ENCODE assay signal across 8 cellular contexts in the genomic region with DNA sequence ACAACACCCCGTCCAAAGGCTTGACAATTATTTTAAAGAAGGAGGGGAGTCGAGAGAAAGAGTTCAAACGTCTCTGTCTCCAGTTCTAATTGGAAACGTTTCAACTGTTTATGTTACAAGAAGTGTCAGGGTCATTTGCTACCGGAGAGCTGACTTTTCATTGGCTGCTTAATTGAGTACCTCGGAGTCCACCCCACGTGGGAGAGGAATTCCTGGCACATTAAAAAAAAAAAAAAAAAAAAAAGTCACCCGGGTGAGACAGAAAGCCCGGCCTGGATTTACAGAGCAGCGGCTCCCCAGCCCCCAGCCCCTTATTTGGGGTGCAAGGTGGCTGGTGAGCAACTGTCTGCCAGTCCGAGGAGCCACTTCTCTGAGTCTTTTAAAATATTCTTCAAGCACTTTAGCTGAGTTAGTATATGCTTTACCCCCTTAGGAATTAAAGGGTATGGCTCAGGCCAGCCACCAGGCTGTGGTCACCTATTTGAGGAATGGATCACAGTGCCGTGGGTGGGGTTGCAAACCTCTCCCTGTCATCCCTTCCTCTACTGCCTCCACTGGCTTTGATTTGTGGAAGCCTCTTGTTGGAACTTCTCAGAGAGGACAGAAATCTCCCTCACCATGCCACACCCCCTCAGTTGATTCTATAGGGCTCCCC. TPM values are rescaled to one million over a fixed set of nuclear protein-coding genes. Genes with fewer than 3 reads are reported as not detected.
DNase-seq lines count a peak whose midpoint lies in the region; ATAC-seq, FAIRE-seq and TF ChIP-seq lines count a peak whose summit lies in the region.

No MANE protein-coding gene starts in this region.

- H2AFZ ChIP-seq in keratinocyte (ENCODE audit: control insufficient read depth, low read length), result no peak overlapping the region

- FAIRE-seq in keratinocyte (lab: Jason Lieb, UNC), result no peak

- no peak overlapping the region for H3K4me3 ChIP-seq in astrocyte of the spinal cord (ENCODE audit: low read depth, low read length)
- H3K4me3 ChIP-seq in keratinocyte (ENCODE audit: control insufficient read depth in 2 of 3, extremely low read depth in 1 of 3, insufficient read depth in 2 of 3, low read depth in 1 of 3, low read length in 3 of 3), result peak overlapping the region in 1 of 3 experiments; percentile 25
- peak overlapping the region; percentile 26 for H3K4me3 ChIP-seq in upper lobe of right lung

- H3K36me3 Mint-ChIP-seq in activated naive CD4-positive, alpha-beta T cell treated with anti-CD3 and anti-CD28 coated beads, Interleukin-2, amount 50 U/mL, for 24 hours, result no peaks in the 10 kb centered on the region

- TF ChIP-seq CTCF in astrocyte of the spinal cord (IDR thresholded peaks at IDR 0.05; ENCODE audit: low read depth, low read length) (no peak), keratinocyte (optimal IDR thresholded peaks at IDR 0.05 in 1 of 3, IDR thresholded peaks at IDR 0.05 in 1 of 3, conservative IDR thresholded peaks at IDR 0.05 in 1 of 3; ENCODE audit: extremely low read depth in 1 of 3, insufficient read depth in 2 of 3, low read length in 3 of 3) (no peak), upper lobe of right lung (IDR thresholded peaks at IDR 0.05) (no peak)

- peaks cover under 1% of the 10 kb centered on the region for H3K79me2 ChIP-seq in keratinocyte (ENCODE audit: control insufficient read depth, insufficient read depth, low read length)

- H3K27ac ChIP-seq in keratinocyte (ENCODE audit: control insufficient read depth, insufficient read depth, low read length) (no peak overlapping the region), upper lobe of right lung (no peak overlapping the region)

- ATAC-seq in upper lobe of right lung, result no peak

- no peak overlapping the region for H3K27ac Mint-ChIP-seq in activated naive CD4-positive, alpha-beta T cell treated with anti-CD3 and anti-CD28 coated beads, Interleukin-2, amount 50 U/mL, for 24 hours

- no peaks in the 10 kb centered on the region for H4K20me1 ChIP-seq in keratinocyte (ENCODE audit: control insufficient read depth, extremely low read depth, insufficient read depth, low read length)

- DNase-seq in activated naive CD4-positive, alpha-beta T cell (lab: John Stamatoyannopoulos, UW), result no peak
- DNase-seq in NCI-H446 (lab: John Stamatoyannopoulos, UW) (peak; percentile 79 to 97), astrocyte of the spinal cord (ENCODE audit: low read depth, low spot score) (peak; percentile 94), keratinocyte (ENCODE audit: low read depth, low spot score) (no peak), upper lobe of right lung (no peak), OCI-M2 (lab: John Stamatoyannopoulos, UW; ENCODE audit: unreplicated experiment) (no peak)
- DNase-seq in stimulated activated CD4-positive, alpha-beta T cell treated with anti-CD3 and anti-CD28 coated beads, Interleukin-12 subunit alpha, Interleukin-12 subunit beta, amount 100 ng/mL, for 4 hours, result no peak

- peaks cover 1% of the 10 kb centered on the region for H3K27me3 Mint-ChIP-seq in activated naive CD4-positive, alpha-beta T cell treated with anti-CD3 and anti-CD28 coated beads, Interleukin-2, amount 50 U/mL, for 24 hours

- no peak overlapping the region for H3K9ac ChIP-seq in keratinocyte (ENCODE audit: control insufficient read depth, extremely low read depth, insufficient read depth, low read length)

- H3K4me1 Mint-ChIP-seq in activated naive CD4-positive, alpha-beta T cell treated with anti-CD3 and anti-CD28 coated beads, Interleukin-2, amount 50 U/mL, for 24 hours, result peaks cover 17% of the 10 kb centered on the region

- H3K36me3 ChIP-seq in keratinocyte (ENCODE audit: control insufficient read depth in 2 of 2, extremely low read depth in 1 of 2, insufficient read depth in 2 of 2, low read length in 2 of 2) (no peaks in the 10 kb centered on the region), upper lobe of right lung (no peaks in the 10 kb centered on the region)

- no peaks in the 10 kb centered on the region for H3K9me3 Mint-ChIP-seq in activated naive CD4-positive, alpha-beta T cell treated with anti-CD3 and anti-CD28 coated beads, Interleukin-2, amount 50 U/mL, for 24 hours

- H3K4me1 ChIP-seq in keratinocyte (ENCODE audit: control insufficient read depth, extremely low read depth, insufficient read depth, low read length) (peaks cover 19% of the 10 kb centered on the region), upper lobe of right lung (peaks cover 30% of the 10 kb centered on the region)

- H3K9me1 ChIP-seq in keratinocyte (ENCODE audit: control insufficient read depth, extremely low read depth, insufficient read depth, low read length), result no peaks in the 10 kb centered on the region

- no peaks in the 10 kb centered on the region for H3K9me3 ChIP-seq in keratinocyte (ENCODE audit: control insufficient read depth, low read depth, low read length)
- H3K9me3 ChIP-seq in upper lobe of right lung, result no peaks in the 10 kb centered on the region

- intact Hi-C loops in upper lobe of right lung (cut with DNase I), result no loop called here

- H3K4me2 ChIP-seq in keratinocyte (ENCODE audit: control insufficient read depth, extremely low read depth, insufficient read depth, low read depth, low read length), result peak overlapping the region; percentile 42

- in situ Hi-C loops in astrocyte of the spinal cord (cut with HindIII; ENCODE audit: low sequenced_read_pairs), result no loop called here

- dilution Hi-C loops in keratinocyte (cut with MboI; ENCODE audit: extremely low pct_ligation_motif_present, low sequenced_read_pairs), result no loop called here

- H3K27me3 ChIP-seq in keratinocyte (ENCODE audit: control insufficient read depth, extremely low read depth, insufficient read depth, low read length), result peaks cover 43% of the 10 kb centered on the region
- H3K27me3 ChIP-seq in upper lobe of right lung, result no peaks in the 10 kb centered on the region

- peak overlapping the region; percentile 11 for H3K4me3 Mint-ChIP-seq in activated naive CD4-positive, alpha-beta T cell treated with anti-CD3 and anti-CD28 coated beads, Interleukin-2, amount 50 U/mL, for 24 hours

RNA-seq across cellular contexts. Expression of gene TLE3, which starts 3.9 kb away (rescaled TPM):
- 8.3 to 23.9 TPM (median 10.9 TPM) in 3 replicates for polyA plus RNA-seq in keratinocyte
- polyA plus RNA-seq in keratinocyte (2011; ENCODE audit: low read depth), result 46.1 TPM
- polyA plus RNA-seq in keratinocyte (2011; cell fraction: cytosol; rRNA removed), result 8.0 and 14.8 TPM in 2 replicates
- polyA plus RNA-seq in keratinocyte (2011; cell fraction: nucleus; rRNA removed), result 43.0 and 48.2 TPM in 2 replicates
- 26.1 and 43.9 TPM in 2 replicates for polyA plus RNA-seq in keratinocyte (2012; ENCODE audit: low replicate concordance)
- polyA minus RNA-seq in keratinocyte, result 27.2 to 54.5 TPM (median 38.6 TPM) in 3 replicates
- 30.5 TPM for polyA minus RNA-seq in keratinocyte (2011; cell fraction: cytosol; rRNA and poly(A)+ RNA removed)
- 57.5 and 64.5 TPM in 2 replicates for polyA minus RNA-seq in keratinocyte (2011; cell fraction: nucleus; rRNA and poly(A)+ RNA removed)
- total RNA-seq in upper lobe of right lung, result 58.8 TPM

Comparison
In these comparisons a context has a peak if more than half of its experiments do, and no peak if none do; other contexts are left out.
1. DNase-seq: peak in NCI-H446 (2 of 2) and astrocyte of the spinal cord (single experiment); none in activated naive CD4-positive, alpha-beta T cell (0 of 4), keratinocyte (single experiment), upper lobe of right lung (single experiment), OCI-M2 (single experiment) and stimulated activated CD4-positive, alpha-beta T cell treated with anti-CD3 and anti-CD28 coated beads, Interleukin-12 subunit alpha, Interleukin-12 subunit beta, amount 100 ng/mL, for 4 hours (single experiment).